Comparison of ENCODE assay signal across 1 cellular context in the genomic region with DNA sequence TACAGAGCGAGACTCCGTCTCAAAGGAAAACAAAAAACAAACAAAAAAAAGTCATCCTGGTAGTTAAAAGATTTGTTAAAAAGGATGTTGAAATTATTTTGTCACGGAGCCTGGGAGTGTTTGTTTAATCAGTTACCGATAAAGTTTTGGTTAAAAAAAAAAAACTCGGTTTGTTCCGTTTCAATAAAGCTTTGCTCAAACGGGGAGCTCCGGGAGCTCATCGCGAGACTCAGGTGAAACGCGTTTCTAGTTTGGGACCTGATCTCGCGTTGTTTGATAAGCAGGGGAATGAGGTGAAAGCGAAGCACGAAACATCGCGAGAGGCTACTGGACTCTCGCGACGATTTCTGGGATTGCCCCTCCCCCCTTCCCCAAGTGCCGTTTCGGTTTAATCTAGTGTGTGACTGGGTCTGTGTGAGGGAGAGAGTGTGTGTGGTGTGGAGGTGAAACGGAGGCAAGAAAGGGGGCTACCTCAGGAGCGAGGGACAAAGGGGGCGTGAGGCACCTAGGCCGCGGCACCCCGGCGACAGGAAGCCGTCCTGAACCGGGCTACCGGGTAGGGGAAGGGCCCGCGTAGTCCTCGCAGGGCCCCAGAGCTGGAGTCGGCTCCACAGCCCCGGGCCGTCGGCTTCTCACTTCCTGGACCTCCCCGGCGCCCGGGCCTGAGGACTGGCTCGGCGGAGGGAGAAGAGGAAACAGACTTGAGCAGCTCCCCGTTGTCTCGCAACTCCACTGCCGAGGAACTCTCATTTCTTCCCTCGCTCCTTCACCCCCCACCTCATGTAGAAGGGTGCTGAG.
A peak's percentile ranks its signal among the peaks of the same experiment; 100 is the strongest.
TF ChIP-seq lines count a peak whose summit lies in the region.

Gene CDK12, plus strand, starts transcription at position 374 of the 798 bp plus-strand sequence. CDS start 586 bp downstream, outside the sequence.

TF ChIP-seq in HEK293, 187 proteins besides CTCF, POLR2A, EP300 and RAD21 (continued from another document and continues in another):
- no peak for TF ChIP-seq ZNF704 (tag by site-specific recombination; IDR thresholded peaks at IDR 0.05)
- TF ChIP-seq KLF8 (tag by site-specific recombination; IDR thresholded peaks at IDR 0.05) = peak; percentile 96
- TF ChIP-seq KLF9 (tag by site-specific recombination; IDR thresholded peaks at IDR 0.05; ENCODE audit: low read depth) = peak; percentile 90
- TF ChIP-seq ZNF274 (IDR thresholded peaks at IDR 0.05; ENCODE audit: low read length) = no peak
- no peak for TF ChIP-seq ZNF274 (tag by site-specific recombination; IDR thresholded peaks at IDR 0.05; ENCODE audit: borderline replicate concordance)
- TF ChIP-seq, protein P1, sequence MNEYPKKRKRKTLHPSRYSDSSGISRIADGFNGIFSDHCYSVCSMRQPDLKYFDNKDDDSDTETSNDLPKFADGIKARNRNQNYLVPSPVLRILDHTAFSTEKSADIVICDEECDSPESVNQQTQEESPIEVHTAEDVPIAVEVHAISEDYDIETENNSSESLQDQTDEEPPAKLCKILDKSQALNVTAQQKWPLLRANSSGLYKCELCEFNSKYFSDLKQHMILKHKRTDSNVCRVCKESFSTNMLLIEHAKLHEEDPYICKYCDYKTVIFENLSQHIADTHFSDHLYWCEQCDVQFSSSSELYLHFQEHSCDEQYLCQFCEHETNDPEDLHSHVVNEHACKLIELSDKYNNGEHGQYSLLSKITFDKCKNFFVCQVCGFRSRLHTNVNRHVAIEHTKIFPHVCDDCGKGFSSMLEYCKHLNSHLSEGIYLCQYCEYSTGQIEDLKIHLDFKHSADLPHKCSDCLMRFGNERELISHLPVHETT (tag by site-specific recombination; IDR thresholded peaks at IDR 0.05) = peak; percentile 87; the same call in 1 of the 2 replicates
- TF ChIP-seq ZNF830 (tag by site-specific recombination; IDR thresholded peaks at IDR 0.05; ENCODE audit: low read depth) = no peak
- TF ChIP-seq ZNF37A (tag by site-specific recombination; IDR thresholded peaks at IDR 0.05) = no peak; the same call in 1 of the 2 replicates
- TF ChIP-seq ZNF677 (tag by site-specific recombination; IDR thresholded peaks at IDR 0.05) = no peak
- TF ChIP-seq ZNF626 (tag by site-specific recombination; IDR thresholded peaks at IDR 0.05) = no peak
- no peak for TF ChIP-seq ZNF585B (tag by site-specific recombination; IDR thresholded peaks at IDR 0.05)
- TF ChIP-seq ZNF416 (tag by site-specific recombination; IDR thresholded peaks at IDR 0.05) = no peak
- TF ChIP-seq ZSCAN18 (tag by site-specific recombination; IDR thresholded peaks at IDR 0.05) = peak; percentile 70; the same call in 1 of the 2 replicates
- TF ChIP-seq ZNF211 (tag by site-specific recombination; IDR thresholded peaks at IDR 0.05; ENCODE audit: low read depth) = no peak
- peak; percentile 75; the same call in 1 of the 2 replicates for TF ChIP-seq ZNF449 (tag by site-specific recombination; IDR thresholded peaks at IDR 0.05)
- TF ChIP-seq ZNF132 (tag by site-specific recombination; IDR thresholded peaks at IDR 0.05; ENCODE audit: borderline replicate concordance) = no peak
- TF ChIP-seq ZNF302 (tag by site-specific recombination; IDR thresholded peaks at IDR 0.05; ENCODE audit: low read depth) = no peak
- TF ChIP-seq ZNF549 (tag by site-specific recombination; IDR thresholded peaks at IDR 0.05) = no peak
- TF ChIP-seq ZNF148 (tag by site-specific recombination; IDR thresholded peaks at IDR 0.05; ENCODE audit: borderline replicate concordance) = no peak
- no peak for TF ChIP-seq ZNF510 (tag by site-specific recombination; IDR thresholded peaks at IDR 0.05; ENCODE audit: insufficient replicate concordance)
- no peak for TF ChIP-seq ZNF140 (tag by site-specific recombination; IDR thresholded peaks at IDR 0.05)
- TF ChIP-seq, protein P2, sequence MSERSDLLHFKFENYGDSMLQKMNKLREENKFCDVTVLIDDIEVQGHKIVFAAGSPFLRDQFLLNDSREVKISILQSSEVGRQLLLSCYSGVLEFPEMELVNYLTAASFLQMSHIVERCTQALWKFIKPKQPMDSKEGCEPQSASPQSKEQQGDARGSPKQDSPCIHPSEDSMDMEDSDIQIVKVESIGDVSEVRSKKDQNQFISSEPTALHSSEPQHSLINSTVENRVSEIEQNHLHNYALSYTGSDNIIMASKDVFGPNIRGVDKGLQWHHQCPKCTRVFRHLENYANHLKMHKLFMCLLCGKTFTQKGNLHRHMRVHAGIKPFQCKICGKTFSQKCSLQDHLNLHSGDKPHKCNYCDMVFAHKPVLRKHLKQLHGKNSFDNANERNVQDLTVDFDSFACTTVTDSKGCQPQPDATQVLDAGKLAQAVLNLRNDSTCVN (tag by site-specific recombination; optimal IDR thresholded peaks at IDR 0.05) = peak; percentile 15
- TF ChIP-seq ZNF658 (tag by site-specific recombination; IDR thresholded peaks at IDR 0.05) = no peak
- no peak for TF ChIP-seq ZNF174 (tag by site-specific recombination; IDR thresholded peaks at IDR 0.05)
- TF ChIP-seq SP2 (tag by site-specific recombination; IDR thresholded peaks at IDR 0.05) = peak; percentile 65
- peak; percentile 75; the same call in 1 of the 2 replicates for TF ChIP-seq TCF7L2 (IDR thresholded peaks at IDR 0.05; ENCODE audit: borderline replicate concordance, low read depth, low read length)
- no peak for TF ChIP-seq ZNF596 (tag by site-specific recombination; IDR thresholded peaks at IDR 0.05)
- TF ChIP-seq ZNF548 (tag by site-specific recombination; IDR thresholded peaks at IDR 0.05) = no peak
- TF ChIP-seq, protein P3, sequence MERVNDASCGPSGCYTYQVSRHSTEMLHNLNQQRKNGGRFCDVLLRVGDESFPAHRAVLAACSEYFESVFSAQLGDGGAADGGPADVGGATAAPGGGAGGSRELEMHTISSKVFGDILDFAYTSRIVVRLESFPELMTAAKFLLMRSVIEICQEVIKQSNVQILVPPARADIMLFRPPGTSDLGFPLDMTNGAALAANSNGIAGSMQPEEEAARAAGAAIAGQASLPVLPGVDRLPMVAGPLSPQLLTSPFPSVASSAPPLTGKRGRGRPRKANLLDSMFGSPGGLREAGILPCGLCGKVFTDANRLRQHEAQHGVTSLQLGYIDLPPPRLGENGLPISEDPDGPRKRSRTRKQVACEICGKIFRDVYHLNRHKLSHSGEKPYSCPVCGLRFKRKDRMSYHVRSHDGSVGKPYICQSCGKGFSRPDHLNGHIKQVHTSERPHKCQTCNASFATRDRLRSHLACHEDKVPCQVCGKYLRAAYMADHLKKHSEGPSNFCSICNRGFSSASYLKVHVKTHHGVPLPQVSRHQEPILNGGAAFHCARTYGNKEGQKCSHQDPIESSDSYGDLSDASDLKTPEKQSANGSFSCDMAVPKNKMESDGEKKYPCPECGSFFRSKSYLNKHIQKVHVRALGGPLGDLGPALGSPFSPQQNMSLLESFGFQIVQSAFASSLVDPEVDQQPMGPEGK (tag by site-specific recombination; IDR thresholded peaks at IDR 0.05) = peak; percentile 92
- peak; percentile 91 for TF ChIP-seq SP7 (tag by site-specific recombination; IDR thresholded peaks at IDR 0.05)
- TF ChIP-seq ZBTB48 (tag by site-specific recombination; IDR thresholded peaks at IDR 0.05) = peak; percentile 87
- TF ChIP-seq ZNF18 (tag by site-specific recombination; IDR thresholded peaks at IDR 0.05) = peak; percentile 73
- TF ChIP-seq ZNF23 (tag by site-specific recombination; IDR thresholded peaks at IDR 0.05; ENCODE audit: borderline replicate concordance) = no peak
- TF ChIP-seq BCL11A (tag by site-specific recombination; IDR thresholded peaks at IDR 0.05; ENCODE audit: low read depth) = no peak
- TF ChIP-seq ZNF114 (tag by site-specific recombination; IDR thresholded peaks at IDR 0.05) = no peak
- TF ChIP-seq MYNN (tag by site-specific recombination; IDR thresholded peaks at IDR 0.05; ENCODE audit: borderline replicate concordance) = no peak
- TF ChIP-seq ZNF292 (tag by site-specific recombination; IDR thresholded peaks at IDR 0.05; ENCODE audit: borderline replicate concordance, low read depth) = no peak
- peak; percentile 70; the same call in 1 of the 2 replicates for TF ChIP-seq ZBTB6 (tag by site-specific recombination; IDR thresholded peaks at IDR 0.05)
- peak; percentile 96 for TF ChIP-seq ZNF561 (tag by site-specific recombination; IDR thresholded peaks at IDR 0.05; ENCODE audit: borderline replicate concordance)
- TF ChIP-seq GLI4 (tag by site-specific recombination; IDR thresholded peaks at IDR 0.05) = peak; percentile 90; the same call in 1 of the 2 replicates
- no peak for TF ChIP-seq ZNF747 (tag by site-specific recombination; IDR thresholded peaks at IDR 0.05)
- peak; percentile 80 for TF ChIP-seq ZNF558 (tag by site-specific recombination; IDR thresholded peaks at IDR 0.05)
- TF ChIP-seq ZNF692 (tag by site-specific recombination; IDR thresholded peaks at IDR 0.05) = peak; percentile 66
- no peak for TF ChIP-seq ZNF837 (tag by site-specific recombination; IDR thresholded peaks at IDR 0.05)
- TF ChIP-seq, protein P4, sequence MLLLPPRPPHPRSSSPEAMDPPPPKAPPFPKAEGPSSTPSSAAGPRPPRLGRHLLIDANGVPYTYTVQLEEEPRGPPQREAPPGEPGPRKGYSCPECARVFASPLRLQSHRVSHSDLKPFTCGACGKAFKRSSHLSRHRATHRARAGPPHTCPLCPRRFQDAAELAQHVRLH (tag by site-specific recombination; IDR thresholded peaks at IDR 0.05) = peak; percentile 88
